Comparison of ENCODE assay signal across 12 cellular contexts in genomic region chr16:56936491-56936890, GRCh38. TPM values are rescaled to one million over a fixed set of nuclear protein-coding genes. Genes with fewer than 3 reads are reported as not detected.
DNase-seq lines count a peak whose midpoint lies in the region; ATAC-seq, FAIRE-seq and TF ChIP-seq lines count a peak whose summit lies in the region.
"Had no signal": no experiment of that assay in that cellular context is flagged by ENCODE, and none has a peak within 500 bp of the region (broad histone marks: within the 10 kb centered on the region; RNA-seq: fewer than 3 reads in every experiment).

No MANE protein-coding gene starts in this region.

- H3K4me1 Mint-ChIP-seq in activated T-cell treated with anti-CD3 and anti-CD28 coated beads, Interleukin-2, amount 50 U/mL, for 72 hours (ENCODE audit: low read depth) = peaks cover 67% of the 10 kb centered on the region
- peaks cover 74% of the 10 kb centered on the region for H3K4me1 Mint-ChIP-seq in brain

- TF ChIP-seq POLR2A in H54 (IDR thresholded peaks at IDR 0.05; ENCODE audit: low read depth, low read length) (no peak), uterus (IDR thresholded peaks at IDR 0.05) (no peak)

- peak overlapping the region; percentile 82 for H3K4me2 ChIP-seq in skeletal muscle satellite cell (ENCODE audit: low read length)

- H3K4me1 ChIP-seq in skeletal muscle satellite cell (ENCODE audit: control insufficient read depth, insufficient read depth, low read length) = peaks cover 34% of the 10 kb centered on the region
- H3K4me1 ChIP-seq in uterus = no peaks in the 10 kb centered on the region

- peaks cover 59 to 79% of the 10 kb centered on the region in 2 donors for H3K36me3 Mint-ChIP-seq in activated T-cell treated with anti-CD3 and anti-CD28 coated beads, Interleukin-2, amount 50 U/mL, for 72 hours (ENCODE audit: insufficient read depth in 2 of 2)
- H3K36me3 Mint-ChIP-seq in brain = peaks cover 86% of the 10 kb centered on the region

- intact Hi-C loops in uterus (cut with DNase I; ENCODE audit: low total_unique reads) = no loop called here

- H3K27ac ChIP-seq in uterus = no peak overlapping the region
- H3K27ac ChIP-seq: C4-2B had no signal

- H3K27me3 ChIP-seq in skeletal muscle satellite cell (ENCODE audit: control insufficient read depth, insufficient read depth, low read length) = no peaks in the 10 kb centered on the region
- H3K27me3 ChIP-seq in uterus = no peaks in the 10 kb centered on the region

- no peak for TF ChIP-seq CTCF in brain (conservative IDR thresholded peaks at IDR 0.05)
- TF ChIP-seq CTCF in uterus (IDR thresholded peaks at IDR 0.05) = no peak

- no peaks in the 10 kb centered on the region for H3K27me3 Mint-ChIP-seq in activated T-cell treated with anti-CD3 and anti-CD28 coated beads, Interleukin-2, amount 50 U/mL, for 72 hours (ENCODE audit: low read depth)
- H3K27me3 Mint-ChIP-seq in brain = peaks cover 10% of the 10 kb centered on the region

- no peak for ATAC-seq in activated T-cell treated with anti-CD3 and anti-CD28 coated beads, Interleukin-2, amount 50 U/mL, for 72 hours (replicated peaks in 1 of 2)

- H3K9me3 Mint-ChIP-seq in activated T-cell treated with anti-CD3 and anti-CD28 coated beads, Interleukin-2, amount 50 U/mL, for 72 hours = no peaks in the 10 kb centered on the region
- H3K9me3 Mint-ChIP-seq in brain = no peaks in the 10 kb centered on the region

- H3K36me3 ChIP-seq in skeletal muscle satellite cell (ENCODE audit: insufficient read depth, low read length) = peaks cover 68% of the 10 kb centered on the region
- H3K36me3 ChIP-seq in uterus = no peaks in the 10 kb centered on the region

- H3K4me3 ChIP-seq in skeletal muscle satellite cell (ENCODE audit: low read length) (peak overlapping the region; percentile 90), uterus (no peak overlapping the region)

- H3K27ac Mint-ChIP-seq in activated T-cell treated with anti-CD3 and anti-CD28 coated beads, Interleukin-2, amount 50 U/mL, for 72 hours = peak overlapping the region; percentile 99
- H3K27ac Mint-ChIP-seq in brain = peak overlapping the region; percentile 25 to 95 (median 64)

- no peaks in the 10 kb centered on the region for H3K9me3 ChIP-seq in skeletal muscle satellite cell (replicated peaks; ENCODE audit: low read length)
- no peaks in the 10 kb centered on the region for H3K9me3 ChIP-seq in uterus

- DNase-seq in activated T-cell treated with anti-CD3 and anti-CD28 coated beads, Interleukin-2, amount 50 U/mL, for 72 hours = no peak
- DNase-seq in activated T-cell treated with anti-CD3 and anti-CD28 coated beads, Interleukin-2, amount 50 U/mL, for 48 hours = no peak
- DNase-seq in NCI-H69 (lab: John Stamatoyannopoulos, UW) (peak; percentile 5), H54 (ENCODE audit: insufficient read length, low spot score) (no peak), uterus (no peak)
- DNase-seq in stimulated activated CD4-positive, alpha-beta T cell treated with anti-CD3 and anti-CD28 coated beads, Interleukin-2, amount 100 ng/mL, for 24 hours = no peak
- DNase-seq: NCI-H2227 treated with DMSO at 0.1 percent for 48 hours; stimulated activated CD4-positive, alpha-beta T cell treated with anti-CD3 and anti-CD28 coated beads, Interleukin-12 subunit alpha, Interleukin-12 subunit beta, amount 100 ng/mL, for 4 hours; stimulated activated naive CD4-positive, alpha-beta T cell had no signal

- peak overlapping the region; percentile 99 to 100 for H3K4me3 Mint-ChIP-seq in activated T-cell treated with anti-CD3 and anti-CD28 coated beads, Interleukin-2, amount 50 U/mL, for 72 hours
- peak overlapping the region; percentile 56 to 98 (median 92) for H3K4me3 Mint-ChIP-seq in brain

- FAIRE-seq in H54 (lab: Jason Lieb, UNC) = no peak

- H3K9ac ChIP-seq in skeletal muscle satellite cell (ENCODE audit: low read depth, low read length) = peak overlapping the region; percentile 98

RNA-seq across cellular contexts. Expression of gene HERPUD1, which starts 4.5 kb away (rescaled TPM):
- 100 to 1,000 TPM; 350 to 403 TPM for total RNA-seq in activated T-cell treated with anti-CD3 and anti-CD28 coated beads, Interleukin-2, amount 50 U/mL, for 72 hours
- polyA plus RNA-seq in brain (ENCODE audit: insufficient read depth, low read depth, low replicate concordance) = 164 TPM
- total RNA-seq in skeletal muscle satellite cell (2012; rRNA removed) = 79.1 and 110 TPM in 2 replicates
- 100 to 1,000 TPM in 3 of 4 donors, 10 to 100 TPM in 1; 51.5 to 136 (median 112) TPM for total RNA-seq in uterus

RNA-seq across cellular contexts. Expression of gene CETP, which starts 25.3 kb away (rescaled TPM):
- total RNA-seq in activated T-cell treated with anti-CD3 and anti-CD28 coated beads, Interleukin-2, amount 50 U/mL, for 72 hours = under 1 TPM in 1 of 2 donors, not detected in 1; 0.36 TPM
- polyA plus RNA-seq in brain (ENCODE audit: insufficient read depth, low read depth, low replicate concordance) = 1.6 TPM
- not detected in 2 replicates for total RNA-seq in skeletal muscle satellite cell (2012; rRNA removed)
- total RNA-seq in uterus = 1 to 10 TPM in 1 of 4 donors, under 1 TPM in 1, not detected in 2; 0.58 to 2.8 TPM

RNA-seq across cellular contexts. Expression of gene NLRC5, which starts 52.9 kb away (rescaled TPM):
- total RNA-seq in activated T-cell treated with anti-CD3 and anti-CD28 coated beads, Interleukin-2, amount 50 U/mL, for 72 hours = 100 to 1,000 TPM; 239 to 256 TPM
- polyA plus RNA-seq in brain (ENCODE audit: insufficient read depth, low read depth, low replicate concordance) = 2.0 TPM
- 20.3 and 25.6 TPM in 2 replicates for total RNA-seq in skeletal muscle satellite cell (2012; rRNA removed)
- total RNA-seq in uterus = 10 to 100 TPM; 14.9 to 77.0 (median 23.9) TPM
